ENCODE assay signal across 11 cellular contexts in genomic region chr12:56581418-56582145, GRCh38. TPM values are rescaled to one million over a fixed set of nuclear protein-coding genes. Genes with fewer than 3 reads are reported as not detected.
DNase-seq lines count a peak whose midpoint lies in the region; TF ChIP-seq lines count a peak whose summit lies in the region.
"Had no signal": no experiment of that assay in that cellular context is flagged by ENCODE, and none has a peak within 500 bp of the region (broad histone marks: within the 10 kb centered on the region; RNA-seq: fewer than 3 reads in every experiment).

No MANE protein-coding gene starts in this region.

- POLR2A ChIA-PET in MCF 10A (lab: Yijun Ruan, JAX), result interaction anchor here (0.6 to 2.5 kb wide), 5 partner anchors 8 to 410 kb away, joined by 3 to 9 read pairs (median 4); no protein-coding TSS in a partner anchor
- POLR2A ChIA-PET in activated CD4-positive, alpha-beta memory T cell treated with anti-CD3 and anti-CD28 coated beads, Interleukin-2, amount 10 ng/mL, durations not matched to agents 7 days and 5 days (lab: Charles Lee), result interaction anchor here (0.9 to 1.3 kb wide), 5 partner anchors 54 to 144 kb away, joined by 3 to 5 read pairs (median 3); partner anchors contain the start of genes NACA and TIMELESS

- CTCF ChIA-PET in MCF 10A (lab: Yijun Ruan, JAX), result interaction anchor here (0.7 to 3.4 kb wide), 6 partner anchors 10 to 70 kb away, joined by 3 to 28 read pairs (median 4); no protein-coding TSS in a partner anchor
- CTCF ChIA-PET in activated CD4-positive, alpha-beta memory T cell treated with anti-CD3 and anti-CD28 coated beads, Interleukin-2, amount 10 ng/mL, durations not matched to agents 7 days and 5 days (lab: Charles Lee), result interaction anchor here (0.6 to 1.9 kb wide), 10 partner anchors 9 to 762 kb away, joined by 3 to 13 read pairs (median 4); no protein-coding TSS in a partner anchor

- H3K9me3 ChIP-seq in breast epithelium (no peaks in the 10 kb centered on the region), tibial nerve (no peaks in the 10 kb centered on the region)
- H3K9me3 ChIP-seq: sigmoid colon, thyroid gland had no signal

- H3K36me3 Mint-ChIP-seq in MCF 10A (ENCODE audit: insufficient read depth, unreplicated experiment), result peaks cover 59% of the 10 kb centered on the region
- peaks cover 2% of the 10 kb centered on the region for H3K36me3 Mint-ChIP-seq in activated CD4-positive, alpha-beta memory T cell treated with anti-CD3 and anti-CD28 coated beads, Interleukin-2, amount 10 ng/mL, durations not matched to agents 7 days and 5 days (ENCODE audit: low read depth)

- intact Hi-C loops in MCF 10A (cut with micrococcal nuclease), result no loop called here
- intact Hi-C loops in breast epithelium (cut with DNase I; ENCODE audit: low total_unique reads), result no loop called here

- BruUV-seq in MCF 10A (replicated peaks; lab: Mats Ljungman, UMichigan), result no TSS peak

- peak overlapping the region; percentile 28 for H3K27ac Mint-ChIP-seq in MCF 10A (ENCODE audit: low read depth, unreplicated experiment)
- peak overlapping the region; percentile 44 for H3K27ac Mint-ChIP-seq in activated CD4-positive, alpha-beta memory T cell treated with anti-CD3 and anti-CD28 coated beads, Interleukin-2, amount 10 ng/mL, durations not matched to agents 7 days and 5 days

- H3K27ac ChIP-seq in breast epithelium (no peak overlapping the region), tibial nerve (peak overlapping the region; percentile 11 to 74 (median 60))
- H3K27ac ChIP-seq: sigmoid colon, thyroid gland had no signal

- H3K4me1 ChIP-seq in breast epithelium (no peaks in the 10 kb centered on the region), tibial nerve (peaks cover 0 to 19% (median 2%) of the 10 kb centered on the region in 4 donors)
- H3K4me1 ChIP-seq: sigmoid colon, thyroid gland had no signal

- TF ChIP-seq CTCF in MCF 10A (IDR thresholded peaks at IDR 0.05; ENCODE audit: unreplicated experiment) (no peak), breast epithelium (IDR thresholded peaks at IDR 0.05) (no peak), fibroblast of mammary gland (conservative IDR thresholded peaks at IDR 0.05; ENCODE audit: control insufficient read depth, insufficient read depth, low read depth, low read length) (no peak), tibial nerve (IDR thresholded peaks at IDR 0.05) (no peak)

- peak; percentile 27 for DNase-seq in MCF 10A (ENCODE audit: unreplicated experiment)
- DNase-seq in breast epithelium (ENCODE audit: low spot score in 2 of 2), result no peak
- peak; percentile 32 for DNase-seq in activated CD4-positive, alpha-beta memory T cell treated with anti-CD3 and anti-CD28 coated beads, Interleukin-2, amount 10 ng/mL, durations not matched to agents 7 days and 5 days
- DNase-seq in fibroblast of mammary gland (ENCODE audit: low read depth), result peak; percentile 36
- DNase-seq in tibial nerve (ENCODE audit: low spot score in 2 of 2), result peak in 1 of 2 donors; percentile 25
- DNase-seq in hepatic stellate cell (ENCODE audit: low spot score), result no peak
- no peak for DNase-seq in pons (ENCODE audit: low spot score)
- DNase-seq in NCI-H2196 treated with DMSO at 0.1 percent for 48 hours (lab: John Stamatoyannopoulos, UW; ENCODE audit: unreplicated experiment), result no peak
- DNase-seq: NCI-H1436, sigmoid colon, thyroid gland had no signal

- H3K4me1 Mint-ChIP-seq in MCF 10A (ENCODE audit: insufficient read depth, unreplicated experiment), result peaks cover 12% of the 10 kb centered on the region
- peaks cover 28% of the 10 kb centered on the region for H3K4me1 Mint-ChIP-seq in activated CD4-positive, alpha-beta memory T cell treated with anti-CD3 and anti-CD28 coated beads, Interleukin-2, amount 10 ng/mL, durations not matched to agents 7 days and 5 days

- 47 to 62% methylated on average over 10 of the region's 10 CpGs for WGBS in tibial nerve, 2 donors

- TF ChIP-seq EP300 in tibial nerve (IDR thresholded peaks at IDR 0.05), result peak in 1 of 2 donors; percentile 13

- H3K27me3 Mint-ChIP-seq in MCF 10A (ENCODE audit: insufficient read depth, unreplicated experiment), result no peaks in the 10 kb centered on the region
- no peaks in the 10 kb centered on the region for H3K27me3 Mint-ChIP-seq in activated CD4-positive, alpha-beta memory T cell treated with anti-CD3 and anti-CD28 coated beads, Interleukin-2, amount 10 ng/mL, durations not matched to agents 7 days and 5 days

- H3K36me3 ChIP-seq in breast epithelium, result peaks cover 9% of the 10 kb centered on the region
- H3K36me3 ChIP-seq in tibial nerve, result peaks cover 0 to 27% (median 0%) of the 10 kb centered on the region in 3 donors

- H3K4me3 Mint-ChIP-seq in MCF 10A (ENCODE audit: unreplicated experiment), result no peak overlapping the region
- H3K4me3 Mint-ChIP-seq in activated CD4-positive, alpha-beta memory T cell treated with anti-CD3 and anti-CD28 coated beads, Interleukin-2, amount 10 ng/mL, durations not matched to agents 7 days and 5 days, result no peak overlapping the region

- no peaks in the 10 kb centered on the region for H3K9me3 Mint-ChIP-seq in MCF 10A (ENCODE audit: unreplicated experiment)
- no peaks in the 10 kb centered on the region for H3K9me3 Mint-ChIP-seq in activated CD4-positive, alpha-beta memory T cell treated with anti-CD3 and anti-CD28 coated beads, Interleukin-2, amount 10 ng/mL, durations not matched to agents 7 days and 5 days

- H3K27me3 ChIP-seq in breast epithelium (no peaks in the 10 kb centered on the region), tibial nerve (no peaks in the 10 kb centered on the region)
- H3K27me3 ChIP-seq: sigmoid colon, thyroid gland had no signal

- H3K4me3 ChIP-seq in breast epithelium, result no peak overlapping the region
- no peak overlapping the region for H3K4me3 ChIP-seq in fibroblast of mammary gland (ENCODE audit: control insufficient read depth, low read depth, low read length)
- no peak overlapping the region for H3K4me3 ChIP-seq in tibial nerve
- H3K4me3 ChIP-seq: sigmoid colon, thyroid gland had no signal

- no peak for TF ChIP-seq POLR2A in breast epithelium (IDR thresholded peaks at IDR 0.05)
- TF ChIP-seq POLR2A in tibial nerve (IDR thresholded peaks at IDR 0.05), result no peak

RNA-seq across cellular contexts. Expression of gene BAZ2A, which starts 48.5 kb away (rescaled TPM):
- total RNA-seq in MCF 10A (2022) (87.3 and 101 TPM in 2 replicates), breast epithelium (100 to 1,000 TPM in 1 of 3 donors, 10 to 100 TPM in 2; 80.2 to 104 (median 81.0) TPM), tibial nerve (100 to 1,000 TPM; 117 to 178 (median 159) TPM)
- total RNA-seq in activated CD4-positive, alpha-beta memory T cell treated with anti-CD3 and anti-CD28 coated beads, Interleukin-2, amount 10 ng/mL, durations not matched to agents 7 days and 5 days, result 100 to 1,000 TPM; 121 to 126 TPM

RNA-seq across cellular contexts. Expression of gene RBMS2, which starts 60.0 kb away (rescaled TPM):
- total RNA-seq in MCF 10A (2022), result 34.9 and 62.7 TPM in 2 replicates
- total RNA-seq in breast epithelium, result 10 to 100 TPM; 22.9 to 27.5 (median 27.2) TPM
- 1 to 10 TPM; 3.8 to 4.3 TPM for total RNA-seq in activated CD4-positive, alpha-beta memory T cell treated with anti-CD3 and anti-CD28 coated beads, Interleukin-2, amount 10 ng/mL, durations not matched to agents 7 days and 5 days
- 10 to 100 TPM; 22.8 to 39.0 (median 31.8) TPM for total RNA-seq in tibial nerve

Comparison
In these comparisons a context has a peak if more than half of its experiments do, and no peak if none do; other contexts are left out.
1. DNase-seq: peak in MCF 10A (single experiment), activated CD4-positive, alpha-beta memory T cell treated with anti-CD3 and anti-CD28 coated beads, Interleukin-2, amount 10 ng/mL, durations not matched to agents 7 days and 5 days (single experiment) and fibroblast of mammary gland (single experiment); none in breast epithelium (0 of 2), hepatic stellate cell (single experiment), pons (single experiment) and NCI-H2196 treated with DMSO at 0.1 percent for 48 hours (single experiment).
2. H3K27ac ChIP-seq: peak in tibial nerve (4 of 4); none in breast epithelium (0 of 2).